Comparison of ENCODE assay signal across 25 cellular contexts in genomic region chr10:133021963-133022783, GRCh38.
"Had no signal": no experiment of that assay in that cellular context is flagged by ENCODE, and none has a peak within 500 bp of the region (broad histone marks: within the 10 kb centered on the region; RNA-seq: fewer than 3 reads in every experiment).

No MANE protein-coding gene starts in this region.

- DNase-seq: activated CD4-positive, alpha-beta T cell treated with anti-CD3 and anti-CD28 coated beads for 4 hours; activated CD4-positive, alpha-beta T cell treated with anti-CD3 and anti-CD28 coated beads, Interleukin-2, amount 50 U/mL, for 48 hours; activated CD4-positive, CD25-positive, alpha-beta regulatory T cell; activated CD8-positive, alpha-beta memory T cell treated with anti-CD3 and anti-CD28 coated beads for 24 hours; activated effector memory CD4-positive, alpha-beta T cell treated with anti-CD3 and anti-CD28 coated beads, Interleukin-2, amount 50 U/mL, for 16 hours; activated naive CD4-positive, alpha-beta T cell treated with anti-CD3 and anti-CD28 coated beads, Interleukin-2, amount 10 ng/mL, durations not matched to agents 7 days and 5 days; activated naive CD8-positive, alpha-beta T cell treated with anti-CD3 and anti-CD28 coated beads, Interleukin-2, amount 10 ng/mL, durations not matched to agents 7 days and 5 days; amygdala; central memory CD4-positive, alpha-beta T cell; endodermal cell; foreskin keratinocyte; kidney glomerular epithelial cell; natural killer cell; ovary; stimulated activated CD4-positive, alpha-beta T cell treated with anti-CD3 and anti-CD28 coated beads, Interleukin-2, amount 100 ng/mL, for 48 hours; stimulated activated naive CD4-positive, alpha-beta T cell treated with Interleukin-2 at 50 U/mL for 16 hours; T-helper 1 cell had no signal

- H3K4me3 Mint-ChIP-seq: activated naive CD4-positive, alpha-beta T cell treated with anti-CD3 and anti-CD28 coated beads, Interleukin-2, amount 10 ng/mL, durations not matched to agents 7 days and 5 days; activated naive CD8-positive, alpha-beta T cell treated with anti-CD3 and anti-CD28 coated beads, Interleukin-2, amount 10 ng/mL, durations not matched to agents 7 days and 5 days; activated T-helper 1 cell treated with anti-CD3 and anti-CD28 coated beads, Interleukin-12 subunit alpha, Interleukin-12 subunit beta, Interleukin-2, Interleukin-4 antibody, amounts not matched to agents 30 ng/mL and 10 ng/mL and 1 ng/mL, durations not matched to agents 14 hours and 24 hours and 36 hours; dendritic cell treated with granulocyte-macrophage colony-stimulating factor and Interleukin-4, amounts not matched to agents 40 ng/mL and 50 ng/mL, for 4 days; endodermal cell; natural killer cell; T-helper 2 cell treated with Interferon-gamma antibody and Interleukin-4, amounts not matched to agents 5 μg/mL and 100 μg/mL, for 36 hours had no signal

- H3K9me3 ChIP-seq: breast epithelium, heart right ventricle, ovary, tibial nerve had no signal

- H3K36me3 ChIP-seq: breast epithelium, heart right ventricle, ovary, tibial nerve had no signal

- H3K4me1 ChIP-seq: breast epithelium, foreskin keratinocyte had no signal

- ATAC-seq: esophagus mucosa, foreskin keratinocyte, natural killer cell had no signal

- H3K27ac ChIP-seq: breast epithelium, foreskin keratinocyte, ovary had no signal

- H3K27me3 Mint-ChIP-seq: activated naive CD4-positive, alpha-beta T cell treated with anti-CD3 and anti-CD28 coated beads, Interleukin-2, amount 10 ng/mL, durations not matched to agents 7 days and 5 days had no signal

- H3K9me3 Mint-ChIP-seq: activated naive CD4-positive, alpha-beta T cell treated with anti-CD3 and anti-CD28 coated beads, Interleukin-2, amount 10 ng/mL, durations not matched to agents 7 days and 5 days; activated naive CD8-positive, alpha-beta T cell treated with anti-CD3 and anti-CD28 coated beads, Interleukin-2, amount 10 ng/mL, durations not matched to agents 7 days and 5 days; activated T-helper 1 cell treated with anti-CD3 and anti-CD28 coated beads, Interleukin-12 subunit alpha, Interleukin-12 subunit beta, Interleukin-2, Interleukin-4 antibody, amounts not matched to agents 30 ng/mL and 10 ng/mL and 1 ng/mL, durations not matched to agents 14 hours and 24 hours and 36 hours; dendritic cell treated with granulocyte-macrophage colony-stimulating factor and Interleukin-4, amounts not matched to agents 40 ng/mL and 50 ng/mL, for 4 days; endodermal cell; natural killer cell; T-helper 2 cell treated with Interferon-gamma antibody and Interleukin-4, amounts not matched to agents 5 μg/mL and 100 μg/mL, for 36 hours had no signal

- H3K4me3 ChIP-seq: breast epithelium, heart right ventricle, ovary, tibial nerve had no signal

- H3K36me3 Mint-ChIP-seq: activated naive CD4-positive, alpha-beta T cell treated with anti-CD3 and anti-CD28 coated beads, Interleukin-2, amount 10 ng/mL, durations not matched to agents 7 days and 5 days; activated naive CD8-positive, alpha-beta T cell treated with anti-CD3 and anti-CD28 coated beads, Interleukin-2, amount 10 ng/mL, durations not matched to agents 7 days and 5 days; natural killer cell had no signal

- H3K4me1 Mint-ChIP-seq: activated naive CD4-positive, alpha-beta T cell treated with anti-CD3 and anti-CD28 coated beads, Interleukin-2, amount 10 ng/mL, durations not matched to agents 7 days and 5 days; natural killer cell had no signal

- H3K27ac Mint-ChIP-seq: activated naive CD4-positive, alpha-beta T cell treated with anti-CD3 and anti-CD28 coated beads, Interleukin-2, amount 10 ng/mL, durations not matched to agents 7 days and 5 days; activated naive CD8-positive, alpha-beta T cell treated with anti-CD3 and anti-CD28 coated beads, Interleukin-2, amount 10 ng/mL, durations not matched to agents 7 days and 5 days; activated T-helper 1 cell treated with anti-CD3 and anti-CD28 coated beads, Interleukin-12 subunit alpha, Interleukin-12 subunit beta, Interleukin-2, Interleukin-4 antibody, amounts not matched to agents 30 ng/mL and 10 ng/mL and 1 ng/mL, durations not matched to agents 14 hours and 24 hours and 36 hours; dendritic cell treated with granulocyte-macrophage colony-stimulating factor and Interleukin-4, amounts not matched to agents 40 ng/mL and 50 ng/mL, for 4 days; endodermal cell; natural killer cell; progenitor cell of endocrine pancreas; T-helper 2 cell treated with Interferon-gamma antibody and Interleukin-4, amounts not matched to agents 5 μg/mL and 100 μg/mL, for 36 hours had no signal

- H3K27me3 ChIP-seq: foreskin keratinocyte, ovary had no signal
